In the genomic region with DNA sequence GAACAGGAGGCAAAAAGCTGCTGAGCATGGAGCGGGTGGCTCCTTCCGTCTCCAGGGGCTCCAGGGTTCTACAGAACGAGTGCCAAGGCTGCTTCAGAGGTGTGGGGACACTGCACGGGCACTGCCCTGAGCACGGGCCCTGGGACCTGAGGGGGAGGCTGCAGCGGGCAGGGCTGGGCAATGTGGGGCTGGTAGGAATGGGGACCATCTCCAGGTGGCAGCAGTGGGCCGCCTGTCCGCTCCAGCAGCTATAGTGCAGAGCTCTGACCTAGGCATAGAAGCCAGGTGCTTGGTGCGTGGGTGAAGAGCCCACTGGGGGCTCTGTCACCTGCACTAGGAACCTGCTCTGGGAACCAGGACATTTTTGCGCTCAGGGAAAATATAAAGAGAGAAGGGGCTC, we compare ENCODE assay signal across 1 cellular context.
TF ChIP-seq lines count a peak whose summit lies in the region.

No MANE protein-coding gene starts in this region.

TF ChIP-seq in endothelial cell of umbilical vein, 7 proteins besides CTCF, POLR2A, EP300 and RAD21:
- TF ChIP-seq POLR2AphosphoS5 (IDR thresholded peaks at IDR 0.05; ENCODE audit: insufficient read depth, low read depth, low read length), result no peak
- no peak for TF ChIP-seq GATA2 (IDR thresholded peaks at IDR 0.05; ENCODE audit: insufficient read depth, insufficient read length, low read depth, low read length)
- TF ChIP-seq JUN (IDR thresholded peaks at IDR 0.05; ENCODE audit: borderline replicate concordance, insufficient read depth, insufficient read length, low read depth), result no peak
- TF ChIP-seq, protein P1, sequence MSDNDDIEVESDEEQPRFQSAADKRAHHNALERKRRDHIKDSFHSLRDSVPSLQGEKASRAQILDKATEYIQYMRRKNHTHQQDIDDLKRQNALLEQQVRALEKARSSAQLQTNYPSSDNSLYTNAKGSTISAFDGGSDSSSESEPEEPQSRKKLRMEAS (IDR thresholded peaks at IDR 0.05; ENCODE audit: insufficient read depth, insufficient read length), result no peak
- TF ChIP-seq EZH2 (IDR thresholded peaks at IDR 0.05; ENCODE audit: borderline replicate concordance, low read depth, low read length, severe bottlenecking), result no peak
- TF ChIP-seq MYC (IDR thresholded peaks at IDR 0.05; ENCODE audit: low read depth, low read length), result no peak
- no peak for TF ChIP-seq FOS (IDR thresholded peaks at IDR 0.05; ENCODE audit: borderline replicate concordance, insufficient read depth, low read length)
